Comparison of ENCODE assay signal across 18 cellular contexts in genomic region chr1:36922593-36923251, GRCh38.
A peak's percentile ranks its signal among the peaks of the same experiment; 100 is the strongest.
DNase-seq lines count a peak whose midpoint lies in the region; ATAC-seq, FAIRE-seq and TF ChIP-seq lines count a peak whose summit lies in the region.
"Had no signal": no experiment of that assay in that cellular context is flagged by ENCODE, and none has a peak within 500 bp of the region (broad histone marks: within the 10 kb centered on the region; RNA-seq: fewer than 3 reads in every experiment).

No MANE protein-coding gene starts in this region.

- H3K9me3 Mint-ChIP-seq in GM23338: no peaks in the 10 kb centered on the region; the same call in 1 of the 3 replicates
- H3K9me3 Mint-ChIP-seq: CD8-positive, alpha-beta T cell had no signal

- no peak for TF ChIP-seq EP300 in sigmoid colon (IDR thresholded peaks at IDR 0.05)

- intact Hi-C loops in sigmoid colon (cut with DNase I): no loop called here

- H3K36me3 Mint-ChIP-seq in GM23338 (ENCODE audit: low read depth): no peaks in the 10 kb centered on the region
- H3K36me3 Mint-ChIP-seq: CD8-positive, alpha-beta T cell had no signal

- no peaks in the 10 kb centered on the region for H3K9me2 ChIP-seq in GM23338 (ENCODE audit: insufficient read depth)

- H3K36me3 ChIP-seq in GM23338 (ENCODE audit: insufficient read depth): no peaks in the 10 kb centered on the region
- no peaks in the 10 kb centered on the region for H3K36me3 ChIP-seq in sigmoid colon
- H3K36me3 ChIP-seq: BLaER1 treated with 17β-estradiol and CSF1 and Interleukin-3, amounts not matched to agents 10 nM and 100 nM had no signal

- TF ChIP-seq CTCF in GM23338 (conservative IDR thresholded peaks at IDR 0.05; ENCODE audit: low read depth in 2 of 2): no peak
- no peak for TF ChIP-seq CTCF in coronary artery (IDR thresholded peaks at IDR 0.05)
- TF ChIP-seq CTCF in sigmoid colon (IDR thresholded peaks at IDR 0.05): no peak

- no peak overlapping the region for H3K4me3 Mint-ChIP-seq in GM23338
- H3K4me3 Mint-ChIP-seq: B cell; CD8-positive, alpha-beta T cell; HFFc6 had no signal

- no peak overlapping the region for H3K4me3 ChIP-seq in GM23338
- H3K4me3 ChIP-seq in coronary artery: no peak overlapping the region
- H3K4me3 ChIP-seq in sigmoid colon: no peak overlapping the region
- H3K4me3 ChIP-seq: A549; BLaER1 treated with 17β-estradiol and CSF1 and Interleukin-3, amounts not matched to agents 10 nM and 100 nM had no signal

- ATAC-seq in GM23338 (peak; percentile 29), GM21717 (IDR thresholded peaks at IDR 0.05; ENCODE audit: unreplicated experiment) (no peak)
- ATAC-seq: A549; CD8-positive, alpha-beta T cell had no signal

- TF ChIP-seq POLR2A in sigmoid colon (IDR thresholded peaks at IDR 0.05): no peak
- TF ChIP-seq POLR2A in GM12891 (IDR thresholded peaks at IDR 0.05; ENCODE audit: low read depth, low read length): no peak

- no peak overlapping the region for H2AFZ ChIP-seq in GM23338

- no peak overlapping the region for H3K4me2 ChIP-seq in GM23338
- H3K4me2 ChIP-seq: A549; BLaER1 treated with 17β-estradiol and CSF1 and Interleukin-3, amounts not matched to agents 10 nM and 100 nM had no signal

- DNase-seq in GM23338 (ENCODE audit: low spot score): no peak
- DNase-seq in coronary artery (ENCODE audit: low spot score): peak; percentile 29
- DNase-seq in islet precursor cell: peak; percentile 35
- DNase-seq in sigmoid colon: peak; percentile 19
- no peak for DNase-seq in SKM-1 (lab: John Stamatoyannopoulos, UW; ENCODE audit: unreplicated experiment)
- no peak for DNase-seq in GM12891 (ENCODE audit: insufficient read length, low spot score)
- DNase-seq: Calu3; CD8-positive, alpha-beta T cell; DMS79 treated with DMSO at 0.1 percent for 48 hours; GF-D8; HCEC 1CT; HFFc6 had no signal

- H3K27me3 ChIP-seq in GM23338 (ENCODE audit: insufficient read depth): no peaks in the 10 kb centered on the region
- H3K27me3 ChIP-seq in sigmoid colon: peaks cover 0 to 16% (median 11%) of the 10 kb centered on the region in 3 donors
- H3K27me3 ChIP-seq: BLaER1 treated with 17β-estradiol and CSF1 and Interleukin-3, amounts not matched to agents 10 nM and 100 nM had no signal

- peaks cover 20% of the 10 kb centered on the region for H3K4me1 Mint-ChIP-seq in GM23338
- H3K4me1 Mint-ChIP-seq: B cell had no signal

- no peak for FAIRE-seq in GM12891 (lab: Jason Lieb, UNC)
- FAIRE-seq: A549 had no signal

- peaks cover 7% of the 10 kb centered on the region for H3K4me1 ChIP-seq in GM23338 (ENCODE audit: insufficient read depth)
- no peaks in the 10 kb centered on the region for H3K4me1 ChIP-seq in sigmoid colon
- H3K4me1 ChIP-seq: A549 had no signal

- H3K9me3 ChIP-seq in sigmoid colon: no peaks in the 10 kb centered on the region
- H3K9me3 ChIP-seq: A549; BLaER1 treated with 17β-estradiol and CSF1 and Interleukin-3, amounts not matched to agents 10 nM and 100 nM had no signal

- peak overlapping the region; percentile 14; the same call in 1 of the 2 replicates for H3K27ac Mint-ChIP-seq in GM23338
- H3K27ac Mint-ChIP-seq: B cell; CD8-positive, alpha-beta T cell; HFFc6 had no signal

- no peaks in the 10 kb centered on the region; the same call in 1 of the 2 replicates for H4K20me1 ChIP-seq in GM23338 (replicated peaks; ENCODE audit: insufficient read depth)

- 44 to 48% methylated on average over 10 of the region's 10 CpGs for whole genome bisulfite sequencing in sigmoid colon, 2 donors

- H3K27me3 Mint-ChIP-seq in GM23338 (ENCODE audit: insufficient read depth, low read depth, poor library complexity): peaks cover 6% of the 10 kb centered on the region

- no peaks in the 10 kb centered on the region for H3F3A ChIP-seq in GM23338 (replicated peaks; ENCODE audit: low read depth)

- no peaks in the 10 kb centered on the region for H3K79me2 ChIP-seq in GM23338 (replicated peaks; ENCODE audit: insufficient read depth)

- no peak overlapping the region for H3K27ac ChIP-seq in GM23338 (ENCODE audit: low read depth)
- H3K27ac ChIP-seq in coronary artery: no peak overlapping the region
- no peak overlapping the region for H3K27ac ChIP-seq in sigmoid colon
- H3K27ac ChIP-seq: 22Rv1; A549; BLaER1 treated with 17β-estradiol and CSF1 and Interleukin-3, amounts not matched to agents 10 nM and 100 nM; HL-60 had no signal

TF ChIP-seq in GM23338, 12 proteins besides CTCF, POLR2A, EP300 and RAD21 (continues in another document):
- TF ChIP-seq REST (IDR thresholded peaks at IDR 0.05; ENCODE audit: unreplicated experiment) (no peak), JUNB (IDR thresholded peaks at IDR 0.05; ENCODE audit: unreplicated experiment) (no peak)

TF ChIP-seq in GM12891, 5 proteins besides CTCF, POLR2A, EP300 and RAD21:
- TF ChIP-seq PAX5 (IDR thresholded peaks at IDR 0.05; ENCODE audit: insufficient read depth, low read length, severe bottlenecking) (no peak), SPI1 (IDR thresholded peaks at IDR 0.05; ENCODE audit: low read depth, low read length) (no peak), POU2F2 (IDR thresholded peaks at IDR 0.05; ENCODE audit: low read depth, low read length) (no peak), TAF1 (IDR thresholded peaks at IDR 0.05; ENCODE audit: low read depth, low read length) (no peak), POLR2AphosphoS5 (IDR thresholded peaks at IDR 0.05; ENCODE audit: low read depth, low read length) (no peak)
TF ChIP-seq in GM12891: peak in this region for 0.

Comparison
In these comparisons a context has a peak if more than half of its experiments do, and no peak if none do; other contexts are left out.
1. DNase-seq: peak in coronary artery (single experiment), islet precursor cell (single experiment) and sigmoid colon (single experiment); none in GM23338 (single experiment), SKM-1 (single experiment) and GM12891 (single experiment).